1 cellular context compared by ENCODE assay signal in the genomic region with DNA sequence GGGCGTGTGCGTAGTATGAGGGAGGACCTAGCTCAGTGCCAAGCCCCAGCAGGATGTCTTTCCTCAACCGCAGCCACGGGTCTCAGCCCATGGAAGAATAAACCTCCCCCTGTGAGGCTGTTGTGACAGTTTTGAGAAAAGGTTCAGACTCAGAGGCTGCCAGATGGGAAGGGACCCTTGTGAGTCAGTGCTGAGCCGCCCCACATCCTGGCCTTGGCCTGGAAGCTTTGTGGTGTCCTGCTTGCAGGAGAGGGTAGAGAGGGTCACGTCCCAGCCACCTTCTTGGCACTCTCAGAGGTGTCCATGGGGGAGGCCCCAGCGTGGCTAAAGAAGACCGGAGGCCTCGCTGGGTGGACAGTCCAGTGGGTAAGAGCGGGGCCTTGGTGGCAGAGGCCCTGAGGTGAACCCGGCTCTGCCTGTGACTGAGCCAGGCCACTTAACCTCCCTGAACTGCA.
TF ChIP-seq lines count a peak whose summit lies in the region.

No MANE protein-coding gene starts in this region.

TF ChIP-seq in H1, 55 proteins besides CTCF, POLR2A, EP300 and RAD21:
- TF ChIP-seq GTF2F1 (IDR thresholded peaks at IDR 0.05; ENCODE audit: borderline replicate concordance, low read depth, low read length) (no peak), EZH2 (IDR thresholded peaks at IDR 0.05; ENCODE audit: low read depth, low read length, severe bottlenecking) (no peak), SP1 (IDR thresholded peaks at IDR 0.05; ENCODE audit: low read depth, low read length) (no peak), CHD1 (IDR thresholded peaks at IDR 0.05; ENCODE audit: low read depth, low read length) (no peak), TAF7 (optimal IDR thresholded peaks at IDR 0.05; ENCODE audit: borderline replicate concordance, low read depth, low read length) (no peak), SIRT6 (IDR thresholded peaks at IDR 0.05; ENCODE audit: low read length) (no peak), JUND (IDR thresholded peaks at IDR 0.05; ENCODE audit: low read length) (no peak), KDM4A (IDR thresholded peaks at IDR 0.05; ENCODE audit: low read depth, low read length, severe bottlenecking) (no peak), SP2 (IDR thresholded peaks at IDR 0.05; ENCODE audit: low read length) (no peak), ATF3 (IDR thresholded peaks at IDR 0.05; ENCODE audit: insufficient read depth, low read depth, low read length) (no peak), MAFK (IDR thresholded peaks at IDR 0.05; ENCODE audit: low read depth, low read length) (no peak), KDM1A (IDR thresholded peaks at IDR 0.05; ENCODE audit: borderline replicate concordance, low read length) (no peak), RBBP5 (IDR thresholded peaks at IDR 0.05; ENCODE audit: borderline replicate concordance, low read depth, low read length) (no peak), HDAC2 (IDR thresholded peaks at IDR 0.05; ENCODE audit: borderline replicate concordance in 1 of 2, low read depth in 2 of 2, low read length in 2 of 2) (no peak), RNF2 (IDR thresholded peaks at IDR 0.05; ENCODE audit: borderline replicate concordance, low read depth, low read length, missing control alignments, poor library complexity, severe bottlenecking) (no peak), TBP (IDR thresholded peaks at IDR 0.05; ENCODE audit: low read depth, low read length) (no peak), SIX5 (IDR thresholded peaks at IDR 0.05; ENCODE audit: low read depth, low read length) (no peak), BCL11A (IDR thresholded peaks at IDR 0.05; ENCODE audit: low read depth in 2 of 2, low read length in 2 of 2) (no peak), CTBP2 (IDR thresholded peaks at IDR 0.05; ENCODE audit: borderline replicate concordance, insufficient read depth, insufficient read length, low read length) (no peak), USF2 (IDR thresholded peaks at IDR 0.05; ENCODE audit: low read length) (no peak)
